In genomic region chr6:17730078-17730704, GRCh38 we compare ENCODE assay signal across 23 cellular contexts. TPM values are rescaled to one million over a fixed set of nuclear protein-coding genes. Genes with fewer than 3 reads are reported as not detected.
DNase-seq lines count a peak whose midpoint lies in the region; ATAC-seq, FAIRE-seq and TF ChIP-seq lines count a peak whose summit lies in the region.
"Had no signal": no experiment of that assay in that cellular context is flagged by ENCODE, and none has a peak within 500 bp of the region (broad histone marks: within the 10 kb centered on the region; RNA-seq: fewer than 3 reads in every experiment).

No MANE protein-coding gene starts in this region.

- H3K27me3 ChIP-seq in GM23338 (ENCODE audit: insufficient read depth), result no peaks in the 10 kb centered on the region
- no peaks in the 10 kb centered on the region for H3K27me3 ChIP-seq in PC-3 (ENCODE audit: low read length)
- H3K27me3 ChIP-seq in endodermal cell (ENCODE audit: control insufficient read depth, insufficient read depth, low read length, poor library complexity, severe bottlenecking), result no peaks in the 10 kb centered on the region
- H3K27me3 ChIP-seq in foreskin keratinocyte, result no peaks in the 10 kb centered on the region

- H3K9me3 Mint-ChIP-seq in GM23338 (peaks cover 18% of the 10 kb centered on the region), endodermal cell (peaks cover 20% of the 10 kb centered on the region)
- H3K9me3 Mint-ChIP-seq: CD8-positive, alpha-beta T cell had no signal

- H3K9ac ChIP-seq in PC-3 (ENCODE audit: low read length) (no peak overlapping the region), endodermal cell (ENCODE audit: extremely low read depth, low read length, poor library complexity, severe bottlenecking) (no peak overlapping the region)

- CTCF ChIA-PET in PC-3 (lab: Charles Lee), result no interaction called here

- H3K4me3 ChIP-seq in GM23338, result no peak overlapping the region
- no peak overlapping the region for H3K4me3 ChIP-seq in PC-3 (ENCODE audit: low read length)
- no peak overlapping the region for H3K4me3 ChIP-seq in endodermal cell (ENCODE audit: low read length)

- H3K4me1 Mint-ChIP-seq in GM23338 (peaks cover 1% of the 10 kb centered on the region; the same call in 2 of the 3 replicates), endodermal cell (no peaks in the 10 kb centered on the region)
- H3K4me1 Mint-ChIP-seq: IgD-negative memory B cell had no signal

- H4K20me1 ChIP-seq in GM23338 (replicated peaks; ENCODE audit: insufficient read depth) (no peaks in the 10 kb centered on the region), PC-3 (ENCODE audit: low read length) (no peaks in the 10 kb centered on the region)

- POLR2A ChIA-PET in PC-3 (lab: Charles Lee; ENCODE audit: unreplicated experiment), result no interaction called here

- H3K36me3 ChIP-seq in GM23338 (ENCODE audit: insufficient read depth) (no peaks in the 10 kb centered on the region), PC-3 (ENCODE audit: low read depth, low read length) (no peaks in the 10 kb centered on the region), endodermal cell (ENCODE audit: control insufficient read depth, insufficient read depth, low read length) (no peaks in the 10 kb centered on the region)

- H3K36me3 Mint-ChIP-seq in GM23338 (ENCODE audit: low read depth) (peaks cover 3% of the 10 kb centered on the region; the same call in 2 of the 3 replicates), endodermal cell (ENCODE audit: low read depth) (no peaks in the 10 kb centered on the region)
- H3K36me3 Mint-ChIP-seq: CD8-positive, alpha-beta T cell had no signal

- FAIRE-seq in GM12891 (lab: Jason Lieb, UNC), result no peak
- FAIRE-seq: H1 had no signal

- DNase-seq in GM23338 (ENCODE audit: low spot score) (no peak), PC-3 (peak; percentile 10), endodermal cell (peak; percentile 6), foreskin keratinocyte (peak; percentile 17 to 24), NCI-H526 treated with DMSO at 0.1 percent for 48 hours (lab: John Stamatoyannopoulos, UW) (no peak), GM12891 (ENCODE audit: insufficient read length, low spot score) (no peak)
- DNase-seq: Caco-2; CD8-positive, alpha-beta T cell; DMS79 treated with DMSO at 0.1 percent for 48 hours; GF-D8; NCI-H1092; NCI-H1436 treated with DMSO at 0.1 percent for 48 hours; NCI-H187 treated with DMSO at 0.1 percent for 48 hours; NCI-H2107; NCI-H446; NCI-H524 treated with DMSO at 0.1 percent for 48 hours; RPMI8226; SHP77 treated with DMSO at 0.1 percent for 48 hours; T-helper 1 cell had no signal

- BruUV-seq in PC-3 (replicated peaks; lab: Mats Ljungman, UMichigan), result no TSS peak

- H3K27me3 Mint-ChIP-seq in GM23338 (ENCODE audit: insufficient read depth, low read depth, poor library complexity) (no peaks in the 10 kb centered on the region), endodermal cell (ENCODE audit: insufficient read depth) (no peaks in the 10 kb centered on the region)
- H3K27me3 Mint-ChIP-seq: IgD-negative memory B cell had no signal

- ATAC-seq in GM23338, result no peak
- peak; percentile 65; the same call in 1 of the 2 replicates for ATAC-seq in PC-3
- ATAC-seq in foreskin keratinocyte, result peak; percentile 57
- no peak for ATAC-seq in GM19397 (IDR thresholded peaks at IDR 0.05; ENCODE audit: unreplicated experiment)
- ATAC-seq: CD8-positive, alpha-beta T cell had no signal

- intact Hi-C loops in PC-3 (cut with micrococcal nuclease), result no loop called here

- H3K9me3 ChIP-seq in PC-3 (ENCODE audit: low read length) (no peaks in the 10 kb centered on the region), endodermal cell (ENCODE audit: control insufficient read depth, low read length) (no peaks in the 10 kb centered on the region)
- H3K9me3 ChIP-seq: Caco-2 had no signal

- H3K9me2 ChIP-seq in GM23338 (ENCODE audit: insufficient read depth), result no peaks in the 10 kb centered on the region
- no peaks in the 10 kb centered on the region for H3K9me2 ChIP-seq in PC-3 (replicated peaks; ENCODE audit: low read length)

- no peak overlapping the region for H3K4me3 Mint-ChIP-seq in GM23338
- no peak overlapping the region for H3K4me3 Mint-ChIP-seq in endodermal cell
- H3K4me3 Mint-ChIP-seq: CD8-positive, alpha-beta T cell; IgD-negative memory B cell had no signal

- no peaks in the 10 kb centered on the region for H3K79me2 ChIP-seq in GM23338 (replicated peaks; ENCODE audit: insufficient read depth)
- H3K79me2 ChIP-seq in PC-3 (ENCODE audit: low read length), result no peaks in the 10 kb centered on the region

- H3K27ac Mint-ChIP-seq in GM23338 (no peak overlapping the region), endodermal cell (no peak overlapping the region)
- H3K27ac Mint-ChIP-seq: CD8-positive, alpha-beta T cell; IgD-negative memory B cell had no signal

- no peak for TF ChIP-seq CTCF in GM23338 (conservative IDR thresholded peaks at IDR 0.05; ENCODE audit: low read depth in 2 of 2)
- TF ChIP-seq CTCF in PC-3 (conservative IDR thresholded peaks at IDR 0.05; ENCODE audit: low read depth, low read length), result no peak
- TF ChIP-seq CTCF in endodermal cell (conservative IDR thresholded peaks at IDR 0.05), result no peak
- TF ChIP-seq CTCF in foreskin keratinocyte (conservative IDR thresholded peaks at IDR 0.05), result no peak

- H3K4me2 ChIP-seq in GM23338, result no peak overlapping the region
- no peak overlapping the region for H3K4me2 ChIP-seq in PC-3 (ENCODE audit: low read length)

- H3K4me1 ChIP-seq in GM23338 (ENCODE audit: insufficient read depth), result no peaks in the 10 kb centered on the region
- H3K4me1 ChIP-seq in PC-3 (ENCODE audit: insufficient read depth, low read length), result peaks cover 11% of the 10 kb centered on the region; the same call in 1 of the 2 replicates
- H3K4me1 ChIP-seq in endodermal cell (ENCODE audit: control insufficient read depth, insufficient read depth, low read length), result no peaks in the 10 kb centered on the region
- peaks cover 12% of the 10 kb centered on the region for H3K4me1 ChIP-seq in foreskin keratinocyte

- no peak overlapping the region for H3K27ac ChIP-seq in GM23338 (ENCODE audit: low read depth)
- H3K27ac ChIP-seq in PC-3 (ENCODE audit: low read length), result no peak overlapping the region
- no peak overlapping the region for H3K27ac ChIP-seq in endodermal cell (ENCODE audit: low read depth, low read length)
- no peak overlapping the region for H3K27ac ChIP-seq in foreskin keratinocyte
- H3K27ac ChIP-seq: C4-2B had no signal

- no peak for TF ChIP-seq POLR2A in GM12891 (IDR thresholded peaks at IDR 0.05; ENCODE audit: low read depth, low read length)

- WGBS in endodermal cell (ENCODE audit: insufficient coverage in 1 of 2, insufficient read length in 1 of 2), 2 experiments, result 82 to 91% methylated on average over 1 to 6 of the region's 6 CpGs

- H2AFZ ChIP-seq in GM23338, result peak overlapping the region; percentile 43; the same call in 1 of the 2 replicates
- no peak overlapping the region for H2AFZ ChIP-seq in PC-3 (ENCODE audit: low read length)

- H3F3A ChIP-seq in GM23338 (replicated peaks; ENCODE audit: low read depth) (no peaks in the 10 kb centered on the region), PC-3 (ENCODE audit: low read length, unreplicated experiment) (no peaks in the 10 kb centered on the region)

TF ChIP-seq in GM23338, 12 proteins besides CTCF, POLR2A, EP300 and RAD21 (continues in another document):
- TF ChIP-seq EZH2 (IDR thresholded peaks at IDR 0.05; ENCODE audit: low read depth, unreplicated experiment), result no peak

TF ChIP-seq in GM12891, 5 proteins besides CTCF, POLR2A, EP300 and RAD21:
- no peak for TF ChIP-seq PAX5 (IDR thresholded peaks at IDR 0.05; ENCODE audit: insufficient read depth, low read length, severe bottlenecking)

RNA-seq across cellular contexts. Expression of gene NUP153, which starts 23.5 kb away (rescaled TPM):
- 88.4 and 89.6 TPM in 2 replicates for total RNA-seq in GM23338 (2014; rRNA removed; shearing (Covaris generic))
- polyA plus RNA-seq in GM23338 (2016; fragmentation: Nextera tagmentation; extraction: Ambion mirVana), result 22.0 and 23.8 TPM in 2 replicates
- total RNA-seq in PC-3 (2014; rRNA removed), result 48.3 and 48.5 TPM in 2 replicates
- total RNA-seq in endodermal cell, result 10 to 100 TPM; 58.9 to 69.6 TPM
- 55.4 TPM for polyA plus RNA-seq in endodermal cell (2013, experiment 1 of 2)
- polyA plus RNA-seq in endodermal cell (2013, experiment 2 of 2), result 54.9 TPM
- total RNA-seq in foreskin keratinocyte, result 48.5 and 56.8 TPM in 2 replicates
- 8.8 and 11.8 TPM in 2 replicates for polyA plus RNA-seq in foreskin keratinocyte
- 18.9 TPM for polyA plus RNA-seq in GM12891 (2012; ENCODE audit: low read depth, missing spikeins)

Comparison
In these comparisons a context has a peak if more than half of its experiments do, and no peak if none do; other contexts are left out.
1. ATAC-seq: peak in PC-3 (single experiment) and foreskin keratinocyte (single experiment); none in GM23338 (single experiment) and GM19397 (single experiment).
2. DNase-seq: peak in PC-3 (single experiment), endodermal cell (single experiment) and foreskin keratinocyte (2 of 2); none in GM23338 (single experiment), NCI-H526 treated with DMSO at 0.1 percent for 48 hours (single experiment) and GM12891 (single experiment).